Comparison of ENCODE assay signal across 12 cellular contexts in genomic region chr1:34408011-34408410, GRCh38.
"Had no signal": no experiment of that assay in that cellular context is flagged by ENCODE, and none has a peak within 500 bp of the region (broad histone marks: within the 10 kb centered on the region; RNA-seq: fewer than 3 reads in every experiment).

No MANE protein-coding gene starts in this region.

- H3K36me3 ChIP-seq: neutrophil, tibial artery had no signal

- DNase-seq: activated B cell treated with CpG ODN at 0.5 μM for 24 hours; activated CD4-positive, alpha-beta T cell treated with anti-CD3 and anti-CD28 coated beads, Interleukin-2, amount 10 ng/mL, durations not matched to agents 24 days and 14 days; activated naive CD4-positive, alpha-beta T cell treated with anti-CD3 and anti-CD28 coated beads, Interleukin-2, amount 50 U/mL, for 16 hours; body of pancreas; central memory CD4-positive, alpha-beta T cell; naive thymus-derived CD4-positive, alpha-beta T cell; posterior cingulate gyrus had no signal

- H3K9me3 ChIP-seq: body of pancreas, neutrophil, tibial artery had no signal

- H3K4me3 ChIP-seq: body of pancreas, tibial artery had no signal

- ATAC-seq: body of pancreas; naive thymus-derived CD4-positive, alpha-beta T cell; stimulated activated effector memory CD8-positive, alpha-beta T cell treated with anti-CD3 and anti-CD28 coated beads, Interleukin-12 subunit alpha, Interleukin-12 subunit beta, amount 100 ng/mL, for 72 hours had no signal

- FAIRE-seq: endometrium, frontal cortex had no signal

- H3K27ac ChIP-seq: body of pancreas, neutrophil, tibial artery had no signal

- H3K27me3 ChIP-seq: body of pancreas, neutrophil, tibial artery had no signal
